In genomic region chr14:24339284-24340151, GRCh38 we compare ENCODE assay signal across 8 cellular contexts. TPM values are rescaled to one million over a fixed set of nuclear protein-coding genes. Genes with fewer than 3 reads are reported as not detected.
DNase-seq lines count a peak whose midpoint lies in the region; ATAC-seq, FAIRE-seq and TF ChIP-seq lines count a peak whose summit lies in the region.

Gene RIPK3, minus strand, starts transcription at chr14:24339991. Its CDS starts 165 bp downstream, at chr14:24339826.

- ATAC-seq in GM18517 (IDR thresholded peaks at IDR 0.05; ENCODE audit: unreplicated experiment) (peak; percentile 74), HG02885 (IDR thresholded peaks at IDR 0.05; ENCODE audit: poor library complexity, unreplicated experiment) (peak; percentile 96), GM12878 (peak; percentile 95)

- DNase-seq in GM12878 (ENCODE audit: low read depth, low spot score), result peak; percentile 36
- peak; percentile 52 for DNase-seq in stimulated activated CD8-positive, alpha-beta memory T cell treated with anti-CD3 and anti-CD28 coated beads, Interleukin-12 subunit alpha, Interleukin-12 subunit beta, amount 100 ng/mL, for 4 hours (ENCODE audit: low read depth)
- DNase-seq in NCI-H187 treated with DMSO at 0.1 percent for 48 hours (lab: John Stamatoyannopoulos, UW), result no peak
- DNase-seq in HK-2 (ENCODE audit: unreplicated experiment), result no peak

- peaks cover 6% of the 10 kb centered on the region; the same call in 1 of the 2 replicates for H3K4me1 ChIP-seq in GM12878 (ENCODE audit: control insufficient read depth, insufficient read depth, low read length)
- peaks cover under 1 to 22% (median 7%) of the 10 kb centered on the region in 4 donors for H3K4me1 ChIP-seq in liver (ENCODE audit: control insufficient read depth in 4 of 4, insufficient read depth in 4 of 4, low read length in 3 of 4)

- POLR2A ChIA-PET in GM12878 (lab: Charles Lee), result interaction anchor here (0.5 to 4.7 kb wide), 9 partner anchors 18 to 119 kb away, joined by 3 to 23 read pairs (median 4); partner anchors contain the start of genes CBLN3, KHNYN and LTB4R2

- H3K79me2 ChIP-seq in GM12878 (ENCODE audit: control insufficient read depth, insufficient read depth, low read length), result no peaks in the 10 kb centered on the region

- TF ChIP-seq CTCF in GM12878 (IDR thresholded peaks at IDR 0.05 in 2 of 3, conservative IDR thresholded peaks at IDR 0.05 in 1 of 3; ENCODE audit: control insufficient read depth in 2 of 3, extremely low read depth in 1 of 3, insufficient read depth in 1 of 3, low read depth in 3 of 3, low read length in 3 of 3) (no peak), liver (IDR thresholded peaks at IDR 0.05; ENCODE audit: low read depth, low read length, missing input control) (no peak)

- H3K9ac ChIP-seq in GM12878 (ENCODE audit: control insufficient read depth, insufficient read depth, low read length), result peak within 1 kb of the TSS; percentile 74
- H3K9ac ChIP-seq in liver (ENCODE audit: low read depth in 1 of 2, low read length in 2 of 2), result peak within 1 kb of the TSS in 1 of 2 donors; percentile 38

- RAD21 ChIA-PET in GM12878 (lab: Charles Lee; ENCODE audit: unreplicated experiment), result interaction anchor here (0.5 to 5.7 kb wide), 5 partner anchors 26 to 96 kb away, joined by 3 to 45 read pairs (median 4); partner anchors contain the start of genes CBLN3, CIDEB and KHNYN

- peak within 1 kb of the TSS; percentile 97 for H2AFZ ChIP-seq in GM12878 (ENCODE audit: control insufficient read depth, low read depth, low read length)

- peak; percentile 63 for TF ChIP-seq POLR2A in GM12878 (IDR thresholded peaks at IDR 0.05; ENCODE audit: low read depth, low read length)

- peak within 1 kb of the TSS; percentile 34; the same call in 1 of the 2 replicates for H3K27ac ChIP-seq in GM12878 (ENCODE audit: control insufficient read depth, insufficient read depth)
- H3K27ac ChIP-seq in liver (ENCODE audit: low read depth in 1 of 2, low read length in 2 of 2), result no peak within 1 kb of the TSS

- SMC1A ChIA-PET in GM12878 (lab: Charles Lee; ENCODE audit: uncharacterized antibody, unreplicated experiment), result interaction anchor here (0.6 to 7.7 kb wide), 10 partner anchors 12 to 761 kb away, joined by 3 to 73 read pairs (median 3); partner anchors contain the start of genes JPH4 and KHNYN

- TF ChIP-seq EP300 in GM12878 (IDR thresholded peaks at IDR 0.05; ENCODE audit: borderline replicate concordance in 1 of 2, control insufficient read depth in 1 of 2, low read depth in 2 of 2, low read length in 2 of 2), result no peak

- BruUV-seq in GM12878 (replicated peaks; lab: Mats Ljungman, UMichigan), result TSS peak; percentile 83

- in situ Hi-C loops in GM12878 (cut with MboI), result no loop called here

- WGBS in GM12878 (ENCODE audit: insufficient coverage, insufficient replicate concordance, low lambda C conversion rate, missing lambda C conversion rate), result 11% methylated on average over 48 of the region's 51 CpGs
- WGBS in liver, result 24% methylated on average over 51 of the region's 51 CpGs

- CTCF ChIA-PET in GM12878 (lab: Yijun Ruan, JAX), result interaction anchor here (0.8 to 16.6 kb wide), 13 partner anchors 11 to 229 kb away, joined by 3 to 452 read pairs (median 6); partner anchors contain the start of genes CBLN3, CIDEB, KHNYN and SDR39U1

- peaks cover 0 to 3% of the 10 kb centered on the region in 2 experiments; a peak in 1 of 4 replicates for H3K27me3 ChIP-seq in GM12878 (replicated peaks in 1 of 2; ENCODE audit: control insufficient read depth in 2 of 2, insufficient read depth in 2 of 2, low read length in 1 of 2)
- no peaks in the 10 kb centered on the region for H3K27me3 ChIP-seq in liver (ENCODE audit: control insufficient read depth in 4 of 4, insufficient read depth in 4 of 4, low read length in 3 of 4)

- H3K9me3 ChIP-seq in GM12878 (replicated peaks; ENCODE audit: control insufficient read depth, insufficient read depth, low read length) (no peaks in the 10 kb centered on the region), liver (ENCODE audit: control insufficient read depth in 4 of 4, low read length in 3 of 4) (no peaks in the 10 kb centered on the region)

- no peaks in the 10 kb centered on the region for H4K20me1 ChIP-seq in GM12878 (ENCODE audit: control insufficient read depth, insufficient read depth)

- peak within 1 kb of the TSS; percentile 93 for H3K4me3 ChIP-seq in GM12878
- H3K4me3 ChIP-seq in liver (ENCODE audit: low read depth in 1 of 3, low read length in 3 of 3), result peak within 1 kb of the TSS; percentile 32 to 47 (median 32)

- intact Hi-C loops in T-helper 1 cell treated with Interleukin-12 subunit alpha and Interleukin-12 subunit beta and Interleukin-4 antibody, amounts not matched to agents 30 ng/mL and 1 ng/mL, for 36 hours (cut with micrococcal nuclease), result loop anchor here (1.0 kb wide), 2 partner anchors 92 to 103 kb away; partner anchors contain the start of gene SDR39U1
- intact Hi-C loops in GM12878 (cut with micrococcal nuclease; ENCODE audit: unreplicated experiment), result no loop called here

- TF ChIP-seq RAD21 in GM12878 (IDR thresholded peaks at IDR 0.05; ENCODE audit: insufficient read depth, low read depth, low read length), result no peak
- TF ChIP-seq RAD21 in liver (IDR thresholded peaks at IDR 0.05), result no peak

- FAIRE-seq in GM12878 (lab: Jason Lieb, UNC), result peak; percentile 47

- H3K36me3 ChIP-seq in GM12878 (ENCODE audit: control insufficient read depth in 2 of 2, insufficient read depth in 2 of 2, low read length in 1 of 2) (no peaks in the 10 kb centered on the region; a peak in 1 of 4 replicates), liver (ENCODE audit: control insufficient read depth in 4 of 4, insufficient read depth in 3 of 4, low read depth in 1 of 4, low read length in 3 of 4) (no peaks in the 10 kb centered on the region)

- H3K4me2 ChIP-seq in GM12878 (ENCODE audit: control insufficient read depth, insufficient read depth), result peak within 1 kb of the TSS; percentile 84

TF ChIP-seq in GM12878, 131 proteins besides CTCF, POLR2A, EP300 and RAD21 (continues in another document):
- 0 out of 2 replicates have a peak, but pooled peaks have one; percentile 20 for TF ChIP-seq GATAD2B (conservative IDR thresholded peaks at IDR 0.05; ENCODE audit: low read depth)
- TF ChIP-seq SPI1 (IDR thresholded peaks at IDR 0.05; ENCODE audit: borderline replicate concordance, insufficient read depth, low read depth, low read length), result no peak
- no peak for TF ChIP-seq MYB (IDR thresholded peaks at IDR 0.05; ENCODE audit: borderline replicate concordance, low read depth, low read length)
- TF ChIP-seq LARP7 (IDR thresholded peaks at IDR 0.05), result 0 out of 2 replicates have a peak, but pooled peaks have one; percentile 25
- TF ChIP-seq MEF2B (IDR thresholded peaks at IDR 0.05; ENCODE audit: partially characterized antibody, poor library complexity, severe bottlenecking), result no peak
- TF ChIP-seq, protein P1, sequence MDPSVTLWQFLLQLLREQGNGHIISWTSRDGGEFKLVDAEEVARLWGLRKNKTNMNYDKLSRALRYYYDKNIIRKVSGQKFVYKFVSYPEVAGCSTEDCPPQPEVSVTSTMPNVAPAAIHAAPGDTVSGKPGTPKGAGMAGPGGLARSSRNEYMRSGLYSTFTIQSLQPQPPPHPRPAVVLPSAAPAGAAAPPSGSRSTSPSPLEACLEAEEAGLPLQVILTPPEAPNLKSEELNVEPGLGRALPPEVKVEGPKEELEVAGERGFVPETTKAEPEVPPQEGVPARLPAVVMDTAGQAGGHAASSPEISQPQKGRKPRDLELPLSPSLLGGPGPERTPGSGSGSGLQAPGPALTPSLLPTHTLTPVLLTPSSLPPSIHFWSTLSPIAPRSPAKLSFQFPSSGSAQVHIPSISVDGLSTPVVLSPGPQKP (IDR thresholded peaks at IDR 0.05; ENCODE audit: low read depth, low read length), result no peak

TF ChIP-seq in liver, 16 proteins besides CTCF, POLR2A, EP300 and RAD21:
- TF ChIP-seq RXRA (IDR thresholded peaks at IDR 0.05) (peak in 1 of 2 donors; percentile 46), NR2F2 (IDR thresholded peaks at IDR 0.05) (peak; percentile 99), YY1 (IDR thresholded peaks at IDR 0.05) (no peak), SP1 (IDR thresholded peaks at IDR 0.05) (no peak), JUND (IDR thresholded peaks at IDR 0.05) (no peak)

RNA-seq across cellular contexts. Expression of gene RIPK3, which starts in this region (rescaled TPM):
- total RNA-seq in T-helper 1 cell treated with Interleukin-12 subunit alpha and Interleukin-12 subunit beta and Interleukin-4 antibody, amounts not matched to agents 30 ng/mL and 1 ng/mL, for 36 hours, result 37.1 and 41.9 TPM in 2 replicates
- 35.9 and 37.3 TPM in 2 replicates for total RNA-seq in GM12878 (2013; cell fraction: nucleolus; rRNA removed)
- total RNA-seq in GM12878 (2014; rRNA removed), result 10.7 and 11.6 TPM in 2 replicates
- 8.3 and 8.6 TPM in 2 replicates for total RNA-seq in GM12878 (2014; rRNA removed; fragmentation: Illumina TruSeq; extraction: Trizol)
- total RNA-seq in GM12878 (2021), result 11.2 and 12.8 TPM in 2 replicates
- polyA plus RNA-seq in GM12878 (2011; ENCODE audit: low read depth), result 4.4 TPM
- polyA plus RNA-seq in GM12878 (2011; rRNA removed), result 4.4 and 6.5 TPM in 2 replicates
- polyA plus RNA-seq in GM12878 (2011; cell fraction: cytosol; rRNA removed), result 5.2 and 7.4 TPM in 2 replicates
- 31.0 and 36.7 TPM in 2 replicates for polyA plus RNA-seq in GM12878 (2011; cell fraction: nucleus; rRNA removed)
- 6.6 and 8.2 TPM in 2 replicates for polyA plus RNA-seq in GM12878 (2012)
- 7.4 and 8.3 TPM in 2 replicates for polyA plus RNA-seq in GM12878 (2014; fragmentation: Illumina TruSeq; extraction: Trizol)
- 1 to 10 TPM; 2.0 to 2.7 TPM for polyA plus RNA-seq in GM12878 (2014; fragmentation: Nextera tagmentation; extraction: Ambion mirVana)
- polyA plus RNA-seq in GM12878 (2014; rRNA removed), result 13.6 and 17.1 TPM in 2 replicates
- 1 to 10 TPM; 7.5 to 8.0 TPM for polyA plus RNA-seq in GM12878 (2016; fragmentation: Nextera tagmentation; extraction: Ambion mirVana)
- 4.5 and 9.0 TPM in 2 replicates for polyA minus RNA-seq in GM12878 (2011; rRNA and poly(A)+ RNA removed)
- polyA minus RNA-seq in GM12878 (2011; cell fraction: cytosol; rRNA and poly(A)+ RNA removed), result 1.3 and 2.7 TPM in 2 replicates
- 23.9 and 29.9 TPM in 2 replicates for polyA minus RNA-seq in GM12878 (2011; cell fraction: nucleus; rRNA and poly(A)+ RNA removed)
- total RNA-seq in liver, result 1 to 10 TPM; 2.7 to 2.9 TPM
- polyA plus RNA-seq in liver, result 1 to 10 TPM; 1.0 to 1.2 TPM

Comparison
In these comparisons a context has a peak if more than half of its experiments do, and no peak if none do; other contexts are left out.
1. DNase-seq: peak in GM12878 (single experiment) and stimulated activated CD8-positive, alpha-beta memory T cell treated with anti-CD3 and anti-CD28 coated beads, Interleukin-12 subunit alpha, Interleukin-12 subunit beta, amount 100 ng/mL, for 4 hours (single experiment); none in NCI-H187 treated with DMSO at 0.1 percent for 48 hours (single experiment) and HK-2 (single experiment).
2. Peak in every context shown above with its lines, with median percentiles within 50 percentile points of each other: ATAC-seq.